ENCODE assay signal across 13 cellular contexts in genomic region chr1:16630661-16631247, GRCh38. TPM values are rescaled to one million over a fixed set of nuclear protein-coding genes. Genes with fewer than 3 reads are reported as not detected.
A peak's percentile ranks its signal among the peaks of the same experiment; 100 is the strongest.
DNase-seq lines count a peak whose midpoint lies in the region; ATAC-seq, FAIRE-seq and TF ChIP-seq lines count a peak whose summit lies in the region.
"Had no signal": no experiment of that assay in that cellular context is flagged by ENCODE, and none has a peak within 500 bp of the region (broad histone marks: within the 10 kb centered on the region; RNA-seq: fewer than 3 reads in every experiment).

No MANE protein-coding gene starts in this region.

- H3K56ac ChIP-seq in H1 (replicated peaks; ENCODE audit: insufficient read length, low read depth, low read length): no peak overlapping the region

- CTCF ChIA-PET in activated naive CD4-positive, alpha-beta T cell treated with anti-CD3 and anti-CD28 coated beads for 36 hours (lab: Charles Lee): interaction anchor here (0.6 to 1.1 kb wide), 2 partner anchors 10 to 1028 kb away, joined by 3 to 7 read pairs; no protein-coding TSS in a partner anchor
- CTCF ChIA-PET in H1 (lab: Charles Lee; ENCODE audit: partially characterized antibody) (interaction anchor here (0.6 to 13.8 kb wide), 15 partner anchors 8 to 362 kb away, joined by 3 to 239 read pairs (median 3); no protein-coding TSS in a partner anchor), HEK293T (lab: Yijun Ruan, JAX) (interaction anchor here (0.8 kb wide), 1 partner anchor 10 kb away, joined by 3 read pairs; no protein-coding TSS in a partner anchor)

- POLR2A ChIA-PET in H1 (lab: Charles Lee; ENCODE audit: partially characterized antibody): interaction anchor here (0.9 to 1.9 kb wide), 3 partner anchors 8 to 14 kb away, joined by 4 to 6 read pairs (median 5); no protein-coding TSS in a partner anchor
- POLR2A ChIA-PET in HEK293T (lab: Yijun Ruan, JAX): interaction anchor here (1.0 kb wide), 1 partner anchor 18 kb away, joined by 4 read pairs; no protein-coding TSS in a partner anchor

- no peaks in the 10 kb centered on the region for H3K9me3 Mint-ChIP-seq in activated naive CD4-positive, alpha-beta T cell treated with anti-CD3 and anti-CD28 coated beads for 36 hours
- H3K9me3 Mint-ChIP-seq: nephron had no signal

- no peak overlapping the region; the same call in 1 of the 2 replicates for H2BK15ac ChIP-seq in H1 (ENCODE audit: low read length)

- 0 out of 2 replicates have a peak overlapping the region, but pooled peaks have one; percentile 21 for H3K18ac ChIP-seq in H1 (ENCODE audit: extremely low read depth, low read length)

- H3K79me1 ChIP-seq in H1 (ENCODE audit: low read depth, low read length): no peaks in the 10 kb centered on the region

- H2BK12ac ChIP-seq in H1 (ENCODE audit: low read depth, low read length): no peak overlapping the region; the same call in 1 of the 2 replicates

- H3K23me2 ChIP-seq in H1 (ENCODE audit: low read depth, low read length): no peaks in the 10 kb centered on the region; the same call in 1 of the 2 replicates

- no peaks in the 10 kb centered on the region for H3K4me1 Mint-ChIP-seq in activated naive CD4-positive, alpha-beta T cell treated with anti-CD3 and anti-CD28 coated beads for 36 hours (ENCODE audit: low read depth)
- H3K4me1 Mint-ChIP-seq: nephron had no signal

- H3K9me3 ChIP-seq in H1 (ENCODE audit: insufficient read depth in 2 of 2, low read depth in 1 of 2, low read length in 1 of 2): no peaks in the 10 kb centered on the region
- no peaks in the 10 kb centered on the region for H3K9me3 ChIP-seq in mucosa of descending colon
- no peaks in the 10 kb centered on the region for H3K9me3 ChIP-seq in uterus

- no peak overlapping the region; the same call in 1 of the 2 replicates for H2BK20ac ChIP-seq in H1 (ENCODE audit: low read length)

- H2BK5ac ChIP-seq in H1 (ENCODE audit: low read depth, low read length): peak overlapping the region; percentile 72

- H3K36me3 ChIP-seq in H1 (ENCODE audit: control insufficient read depth in 2 of 4, insufficient read depth in 4 of 4, low read length in 3 of 4) (peaks cover 2 to 17% (median 11%) of the 10 kb centered on the region in 4 experiments; a peak in 5 of 8 replicates), mucosa of descending colon (ENCODE audit: low read depth) (peaks cover 13% of the 10 kb centered on the region), uterus (no peaks in the 10 kb centered on the region)

- no peak overlapping the region for H4K8ac ChIP-seq in H1 (ENCODE audit: extremely low read depth, insufficient read depth, low read length)

- H3K4ac ChIP-seq in H1 (replicated peaks; ENCODE audit: insufficient read length, low read depth, low read length): no peak overlapping the region

- H3K27me3 ChIP-seq in H1 (replicated peaks in 1 of 4; ENCODE audit: control insufficient read depth in 3 of 4, extremely low read depth in 1 of 4, insufficient read depth in 3 of 4, low read length in 3 of 4): no peaks in the 10 kb centered on the region
- H3K27me3 ChIP-seq in uterus: no peaks in the 10 kb centered on the region

- no peak overlapping the region for H3K4me3 ChIP-seq in H1 (ENCODE audit: extremely low read depth in 1 of 4, insufficient read depth in 2 of 4, low read depth in 3 of 4, low read length in 4 of 4)
- no peak overlapping the region for H3K4me3 ChIP-seq in mucosa of descending colon
- no peak overlapping the region for H3K4me3 ChIP-seq in uterus

- H3K4me1 ChIP-seq in H1 (replicated peaks in 1 of 4; ENCODE audit: control insufficient read depth in 3 of 4, insufficient read depth in 4 of 4, low read length in 3 of 4) (peaks cover 0 to 2% (median 0%) of the 10 kb centered on the region in 4 experiments; a peak in 2 of 7 replicates), mucosa of descending colon (ENCODE audit: low read depth) (no peaks in the 10 kb centered on the region), uterus (no peaks in the 10 kb centered on the region)

- intact Hi-C loops in activated naive CD4-positive, alpha-beta T cell treated with anti-CD3 and anti-CD28 coated beads for 36 hours (cut with micrococcal nuclease): no loop called here
- intact Hi-C loops in mucosa of descending colon (cut with DNase I, micrococcal nuclease) (no loop called here), uterus (cut with DNase I; ENCODE audit: low total_unique reads) (no loop called here)

- 91% methylated on average over 36 of the region's 36 CpGs; no CpG with 5 or more reads in 1 of the 2 experiments for WGBS in H1 (ENCODE audit: extremely low coverage in 1 of 2, insufficient coverage in 1 of 2, insufficient read length in 1 of 2, insufficient replicate concordance in 2 of 2, low coverage in 1 of 2, low lambda C conversion rate in 2 of 2, missing lambda C conversion rate in 1 of 2), 2 experiments

- H3K36me3 Mint-ChIP-seq in activated naive CD4-positive, alpha-beta T cell treated with anti-CD3 and anti-CD28 coated beads for 36 hours (ENCODE audit: low read depth): peaks cover 37% of the 10 kb centered on the region

- ATAC-seq in mucosa of descending colon (no peak), HG03095 (IDR thresholded peaks at IDR 0.05; ENCODE audit: unreplicated experiment) (no peak)

- H4K20me1 ChIP-seq in H1 (replicated peaks in 1 of 2; ENCODE audit: control insufficient read depth in 1 of 2, insufficient read depth in 2 of 2, low read length in 2 of 2): peaks cover 7 to 11% of the 10 kb centered on the region in 2 experiments

- H4K91ac ChIP-seq in H1 (replicated peaks; ENCODE audit: insufficient read length, low read length): no peak overlapping the region

- H2AK5ac ChIP-seq in H1 (ENCODE audit: low read depth, low read length): no peak overlapping the region

- H3K9ac ChIP-seq in H1 (replicated peaks in 1 of 4; ENCODE audit: extremely low read depth in 1 of 4, low read depth in 3 of 4, low read length in 3 of 4): peak overlapping the region in 1 of 4 experiments; percentile 15; a peak in 2 of 7 replicates

- no peak for TF ChIP-seq EP300 in H1 (IDR thresholded peaks at IDR 0.05; ENCODE audit: borderline replicate concordance in 1 of 2, low read depth in 2 of 2, low read length in 2 of 2)

- H3K4me2 ChIP-seq in H1 (ENCODE audit: insufficient read depth in 1 of 2, low read depth in 2 of 2, low read length in 2 of 2): no peak overlapping the region

- no peak overlapping the region for H3K23ac ChIP-seq in H1 (ENCODE audit: insufficient read length)

- H3K27ac ChIP-seq in H1 (ENCODE audit: low read depth, low read length) (no peak overlapping the region), uterus (no peak overlapping the region)

- no peaks in the 10 kb centered on the region for H3K27me3 Mint-ChIP-seq in activated naive CD4-positive, alpha-beta T cell treated with anti-CD3 and anti-CD28 coated beads for 36 hours (ENCODE audit: low read depth)

- H2AFZ ChIP-seq in H1 (ENCODE audit: low read length): no peak overlapping the region

- FAIRE-seq in H1 (lab: Jason Lieb, UNC): no peak
- FAIRE-seq: colon had no signal

- H3K27ac Mint-ChIP-seq in activated naive CD4-positive, alpha-beta T cell treated with anti-CD3 and anti-CD28 coated beads for 36 hours: no peak overlapping the region
- H3K27ac Mint-ChIP-seq: nephron had no signal

- DNase-seq in activated naive CD4-positive, alpha-beta T cell treated with anti-CD3 and anti-CD28 coated beads for 36 hours: peak; percentile 5
- DNase-seq in activated naive CD4-positive, alpha-beta T cell treated with anti-CD3 and anti-CD28 coated beads, Interleukin-2, amount 50 U/mL, for 16 hours: no peak
- DNase-seq in H1 (ENCODE audit: low read depth in 1 of 2, low spot score in 2 of 2) (peak in 1 of 2 experiments; percentile 70), mucosa of descending colon (peak; percentile 10 to 58 (median 46)), uterus (peak; percentile 23 to 36), HEK293T (ENCODE audit: extremely low spot score) (no peak)
- DNase-seq in effector CD8-positive, alpha-beta T cell (lab: John Stamatoyannopoulos, UW): no peak
- DNase-seq: activated CD4-positive, CD25-positive, alpha-beta regulatory T cell; NCI-H1930; stimulated activated CD4-positive, alpha-beta T cell treated with anti-CD3 and anti-CD28 coated beads, Interleukin-15, amount 100 ng/mL, for 24 hours had no signal

- no peaks in the 10 kb centered on the region for H3K79me2 ChIP-seq in H1 (ENCODE audit: control insufficient read depth in 1 of 2, insufficient read depth in 2 of 2, low read length in 2 of 2)

- H3K14ac ChIP-seq in H1 (ENCODE audit: insufficient read length): no peak overlapping the region

- no peak overlapping the region for H2BK120ac ChIP-seq in H1 (replicated peaks; ENCODE audit: low read depth, low read length)

- TF ChIP-seq CTCF in H1 (IDR thresholded peaks at IDR 0.05; ENCODE audit: control extremely low read depth in 1 of 3, insufficient read depth in 1 of 3, low read depth in 1 of 3, low read length in 3 of 3) (no peak), mucosa of descending colon (IDR thresholded peaks at IDR 0.05) (no peak), uterus (IDR thresholded peaks at IDR 0.05) (no peak)

- H3K4me3 Mint-ChIP-seq in activated naive CD4-positive, alpha-beta T cell treated with anti-CD3 and anti-CD28 coated beads for 36 hours: no peak overlapping the region
- H3K4me3 Mint-ChIP-seq: nephron had no signal

- TF ChIP-seq RAD21 in H1 (IDR thresholded peaks at IDR 0.05 in 1 of 2, conservative IDR thresholded peaks at IDR 0.05 in 1 of 2; ENCODE audit: low read depth in 2 of 2, low read length in 2 of 2): no peak

- TF ChIP-seq POLR2A in H1 (IDR thresholded peaks at IDR 0.05; ENCODE audit: control extremely low read depth in 1 of 2, low read depth in 2 of 2, low read length in 2 of 2): no peak
- no peak for TF ChIP-seq POLR2A in uterus (IDR thresholded peaks at IDR 0.05)

- H4K5ac ChIP-seq in H1 (ENCODE audit: insufficient read length, low read depth, low read length): no peak overlapping the region

RNA-seq across cellular contexts. Expression of gene NBPF1, which starts 17.4 kb away (rescaled TPM):
- total RNA-seq in activated naive CD4-positive, alpha-beta T cell treated with anti-CD3 and anti-CD28 coated beads for 36 hours: 1 to 10 TPM; 1.6 to 1.9 TPM
- total RNA-seq in H1 (2021; fragmentation: NEBNext Ultra II Directional; extraction: Animal tissue kit (Norgen Biotek cat#: 25700)): 19.3 and 19.4 TPM in 2 replicates
- 8.5 and 9.6 TPM in 2 replicates for polyA plus RNA-seq in H1 (2011; rRNA removed)
- 11.5 TPM for polyA plus RNA-seq in H1 (2011; cell fraction: cytosol; rRNA removed)
- polyA plus RNA-seq in H1 (2011; cell fraction: nucleus; rRNA removed): 22.9 TPM
- polyA plus RNA-seq in H1 (2012, experiment 1 of 2): 7.7 to 13.2 TPM (median 11.1 TPM) in 4 replicates
- 3.1 TPM for polyA plus RNA-seq in H1 (2012, experiment 2 of 2)
- polyA plus RNA-seq in H1 (2013, experiment 1 of 2): 10.8 TPM
- 9.8 TPM for polyA plus RNA-seq in H1 (2013, experiment 2 of 2)
- 22.4 and 27.2 TPM in 2 replicates for polyA minus RNA-seq in H1 (2011; rRNA and poly(A)+ RNA removed)
- polyA minus RNA-seq in H1 (2011; cell fraction: cytosol; rRNA and poly(A)+ RNA removed): 8.9 TPM
- 48.6 TPM for polyA minus RNA-seq in H1 (2011; cell fraction: nucleus; rRNA and poly(A)+ RNA removed)
- 100 to 1,000 TPM in 2 of 3 donors, 10 to 100 TPM in 1; 80.2 to 169 (median 104) TPM for total RNA-seq in mucosa of descending colon
- total RNA-seq in uterus: 100 to 1,000 TPM in 1 of 4 donors, 10 to 100 TPM in 3; 29.4 to 178 (median 39.2) TPM

RNA-seq across cellular contexts. Expression of gene RNU1-3, which starts 36.0 kb away (rescaled TPM):
- 1,000 to 10,000 TPM; 1,341 to 1,386 TPM for total RNA-seq in activated naive CD4-positive, alpha-beta T cell treated with anti-CD3 and anti-CD28 coated beads for 36 hours
- total RNA-seq in H1 (2021; fragmentation: NEBNext Ultra II Directional; extraction: Animal tissue kit (Norgen Biotek cat#: 25700)): 1,303 and 1,497 TPM in 2 replicates
- under 0.01 and 145 TPM in 2 replicates for polyA plus RNA-seq in H1 (2011; rRNA removed)
- polyA plus RNA-seq in H1 (2011; cell fraction: cytosol; rRNA removed): under 0.01 TPM
- under 0.01 TPM for polyA plus RNA-seq in H1 (2011; cell fraction: nucleus; rRNA removed)
- polyA plus RNA-seq in H1 (2012, experiment 1 of 2): 20.3 to 94.3 TPM in 2 of 4 replicates, not detected in the others
- not detected for polyA plus RNA-seq in H1 (2012, experiment 2 of 2)
- not detected for polyA plus RNA-seq in H1 (2013, experiment 1 of 2)
- not detected for polyA plus RNA-seq in H1 (2013, experiment 2 of 2)
- polyA minus RNA-seq in H1 (2011; rRNA and poly(A)+ RNA removed): 10,411 and 22,262 TPM in 2 replicates
- 63,669 TPM for polyA minus RNA-seq in H1 (2011; cell fraction: cytosol; rRNA and poly(A)+ RNA removed)
- polyA minus RNA-seq in H1 (2011; cell fraction: nucleus; rRNA and poly(A)+ RNA removed): 43,973 TPM
- 1,000 to 10,000 TPM; 2,195 to 6,222 (median 2,378) TPM for total RNA-seq in mucosa of descending colon
- 1,000 to 10,000 TPM in 1 of 4 donors, under 1 TPM in 3; under 0.01 to 2,125 (median under 0.01) TPM for total RNA-seq in uterus

Comparison
In these comparisons a context has a peak if more than half of its experiments do, and no peak if none do; other contexts are left out.
1. DNase-seq: peak in activated naive CD4-positive, alpha-beta T cell treated with anti-CD3 and anti-CD28 coated beads for 36 hours (single experiment), mucosa of descending colon (3 of 3) and uterus (2 of 2); none in activated naive CD4-positive, alpha-beta T cell treated with anti-CD3 and anti-CD28 coated beads, Interleukin-2, amount 50 U/mL, for 16 hours (single experiment), effector CD8-positive, alpha-beta T cell (single experiment) and HEK293T (single experiment).